19 cellular contexts compared by ENCODE assay signal in genomic region chr14:68630611-68631013, GRCh38.
DNase-seq lines count a peak whose midpoint lies in the region; ATAC-seq, FAIRE-seq and TF ChIP-seq lines count a peak whose summit lies in the region.
"Had no signal": no experiment of that assay in that cellular context is flagged by ENCODE, and none has a peak within 500 bp of the region (broad histone marks: within the 10 kb centered on the region; RNA-seq: fewer than 3 reads in every experiment).

No MANE protein-coding gene starts in this region.

- POLR2A ChIA-PET in K562 (lab: Yijun Ruan, JAX): no interaction called here

- no peak for TF ChIP-seq CTCF in K562 (IDR thresholded peaks at IDR 0.05 in 2 of 3, conservative IDR thresholded peaks at IDR 0.05 in 1 of 3; ENCODE audit: insufficient read depth in 2 of 3, low read depth in 1 of 3, low read length in 3 of 3)
- TF ChIP-seq CTCF in esophagus muscularis mucosa (IDR thresholded peaks at IDR 0.05): no peak
- no peak for TF ChIP-seq CTCF in suprapubic skin (IDR thresholded peaks at IDR 0.05)

- peaks cover 13 to 16% of the 10 kb centered on the region in 2 experiments; a peak in 4 of 5 replicates for H3K4me1 ChIP-seq in K562 (replicated peaks in 1 of 2; ENCODE audit: control insufficient read depth in 2 of 2, insufficient read depth in 2 of 2, low read length in 2 of 2)
- peaks cover 55 to 90% (median 87%) of the 10 kb centered on the region in 4 donors for H3K4me1 ChIP-seq in esophagus muscularis mucosa
- peaks cover 64% of the 10 kb centered on the region for H3K4me1 ChIP-seq in suprapubic skin

- intact Hi-C loops in K562 (cut with micrococcal nuclease): no loop called here
- intact Hi-C loops in esophagus muscularis mucosa (cut with DNase I): no loop called here

- no peak for TF ChIP-seq RAD21 in K562 (CRISPR knock-in tag; conservative IDR thresholded peaks at IDR 0.05 in 1 of 2, IDR thresholded peaks at IDR 0.05 in 1 of 2)

- no peaks in the 10 kb centered on the region for H4K20me1 ChIP-seq in K562 (replicated peaks; ENCODE audit: control insufficient read depth, insufficient read depth, low read length)

- no peaks in the 10 kb centered on the region for H3K9me3 ChIP-seq in K562 (replicated peaks; ENCODE audit: control insufficient read depth, insufficient read depth, low read depth, low read length)
- H3K9me3 ChIP-seq in esophagus muscularis mucosa: no peaks in the 10 kb centered on the region
- no peaks in the 10 kb centered on the region for H3K9me3 ChIP-seq in suprapubic skin

- H3K27me3 ChIP-seq in K562 (ENCODE audit: control insufficient read depth in 2 of 2, insufficient read depth in 2 of 2, low read length in 2 of 2) (no peaks in the 10 kb centered on the region), esophagus muscularis mucosa (no peaks in the 10 kb centered on the region), suprapubic skin (no peaks in the 10 kb centered on the region)

- H3K9ac ChIP-seq in K562 (ENCODE audit: insufficient read depth in 1 of 2, low read depth in 2 of 2, low read length in 2 of 2): no peak overlapping the region

- DNase-seq in K562 (ENCODE audit: extremely low read depth in 1 of 4, low spot score in 3 of 4): no peak
- peak; percentile 84 for DNase-seq in esophagus muscularis mucosa (ENCODE audit: extremely low spot score)
- peak; percentile 32 for DNase-seq in mucosa of gallbladder (ENCODE audit: low spot score)
- peak in 1 of 2 donors; percentile 52 for DNase-seq in suprapubic skin (ENCODE audit: low spot score in 2 of 2)
- DNase-seq in cerebellar nuclear complex (lab: John Stamatoyannopoulos, UW): no peak
- DNase-seq in GDM1 (lab: John Stamatoyannopoulos, UW): no peak
- no peak for DNase-seq in epidermal melanocyte (ENCODE audit: insufficient read length, low spot score)
- DNase-seq: activated CD4-positive, alpha-beta T cell treated with anti-CD3 and anti-CD28 coated beads, Interleukin-2, amount 50 U/mL, for 1 hour; COR-L47; mesendoderm; NCI-H2029; NCI-H446 treated with DMSO at 0.1 percent for 48 hours; stimulated activated CD4-positive, alpha-beta T cell treated with anti-CD3 and anti-CD28 coated beads, Interleukin-1b, Interleukin-23, amount 100 ng/mL, for 48 hours; stimulated activated naive CD8-positive, alpha-beta T cell treated with anti-CD3 and anti-CD28 coated beads, Interleukin-15, Interleukin-2, amounts not matched to agents 100 U/mL and 50 U/mL, for 24 hours; SW 1271 had no signal

- H3K27ac ChIP-seq in K562 (ENCODE audit: extremely low read depth, low read depth, low read length) (no peak overlapping the region), esophagus muscularis mucosa (replicated peaks in 1 of 4) (peak overlapping the region; percentile 60 to 78 (median 76)), suprapubic skin (peak overlapping the region; percentile 89)
- H3K27ac ChIP-seq: RWPE1 had no signal

- 0 out of 2 replicates have a peak overlapping the region, but pooled peaks have one; percentile 29 for H3K4me2 ChIP-seq in K562 (ENCODE audit: insufficient read depth, low read length)

- H3K79me2 ChIP-seq in K562 (ENCODE audit: control insufficient read depth, insufficient read depth, low read length): no peaks in the 10 kb centered on the region

- TF ChIP-seq POLR2A in K562 (conservative IDR thresholded peaks at IDR 0.05) (no peak), esophagus muscularis mucosa (IDR thresholded peaks at IDR 0.05; ENCODE audit: low read depth) (no peak), suprapubic skin (IDR thresholded peaks at IDR 0.05) (no peak)

- no peak for FAIRE-seq in K562 (lab: Jason Lieb, UNC)
- FAIRE-seq: GM19239 had no signal

- no peak overlapping the region for H3K4me3 ChIP-seq in K562
- H3K4me3 ChIP-seq in esophagus muscularis mucosa: no peak overlapping the region
- no peak overlapping the region for H3K4me3 ChIP-seq in suprapubic skin

- BruUV-seq in K562 (replicated peaks; lab: Mats Ljungman, UMichigan): no TSS peak

- ATAC-seq in K562: no peak
- ATAC-seq in GM19023 (IDR thresholded peaks at IDR 0.05; ENCODE audit: unreplicated experiment): no peak
- ATAC-seq: HCT116; stimulated activated naive CD8-positive, alpha-beta T cell treated with anti-CD3 and anti-CD28 coated beads, Interleukin-15, Interleukin-2, amounts not matched to agents 100 U/mL and 50 U/mL, for 24 hours had no signal

- 85% methylated on average over 7 of the region's 7 CpGs for WGBS in K562 (ENCODE audit: insufficient coverage, low coverage, missing lambda C conversion rate)
- WGBS in esophagus muscularis mucosa: 79% methylated on average over 7 of the region's 7 CpGs
- WGBS in suprapubic skin: 90% methylated on average over 7 of the region's 7 CpGs

- H3K36me3 ChIP-seq in K562 (ENCODE audit: control insufficient read depth, insufficient read depth, low read length) (no peaks in the 10 kb centered on the region), esophagus muscularis mucosa (no peaks in the 10 kb centered on the region), suprapubic skin (no peaks in the 10 kb centered on the region)

- in situ Hi-C loops in K562 (cut with MboI): no loop called here

- H2AFZ ChIP-seq in K562 (ENCODE audit: low read depth, low read length): no peak overlapping the region; the same call in 1 of the 2 replicates

- CTCF ChIA-PET in K562 (lab: Yijun Ruan, JAX; ENCODE audit: low intra/inter-chr PET ratio): no interaction called here

- H3K9me1 ChIP-seq in K562 (ENCODE audit: control insufficient read depth, insufficient read depth, low read length): no peaks in the 10 kb centered on the region

- TF ChIP-seq EP300 in K562 (IDR thresholded peaks at IDR 0.05; ENCODE audit: low read length) (no peak), esophagus muscularis mucosa (IDR thresholded peaks at IDR 0.05) (no peak), suprapubic skin (IDR thresholded peaks at IDR 0.05) (no peak)

TF ChIP-seq in K562, 482 proteins besides CTCF, POLR2A, EP300 and RAD21:
- no peak for TF ChIP-seq SP2 (IDR thresholded peaks at IDR 0.05; ENCODE audit: extremely low read depth, low read depth, low read length, poor library complexity, severe bottlenecking)
- TF ChIP-seq TAF1 (IDR thresholded peaks at IDR 0.05; ENCODE audit: control insufficient read depth, extremely low read depth, insufficient read depth, low read length, severe bottlenecking): no peak

Comparison
In these comparisons a context has a peak if more than half of its experiments do, and no peak if none do; other contexts are left out.
1. DNase-seq: peak in esophagus muscularis mucosa (single experiment) and mucosa of gallbladder (single experiment); none in K562 (0 of 4), cerebellar nuclear complex (0 of 2), GDM1 (single experiment) and epidermal melanocyte (single experiment).